In genomic region chr1:26853156-26853555, GRCh38 we compare ENCODE assay signal across 1 cellular context.
TF ChIP-seq lines count a peak whose summit lies in the region.

No MANE protein-coding gene starts in this region.

TF ChIP-seq in HEK293, 187 proteins besides CTCF, POLR2A, EP300 and RAD21 (continued from another document):
- TF ChIP-seq BCL6B (tag by site-specific recombination; IDR thresholded peaks at IDR 0.05) (no peak), KLF8 (tag by site-specific recombination; IDR thresholded peaks at IDR 0.05) (peak; percentile 48; the same call in 1 of the 2 replicates), ZFP3 (tag by site-specific recombination; IDR thresholded peaks at IDR 0.05; ENCODE audit: low read depth) (no peak), ZNF549 (tag by site-specific recombination; IDR thresholded peaks at IDR 0.05) (no peak), ZNF560 (tag by site-specific recombination; IDR thresholded peaks at IDR 0.05; ENCODE audit: borderline replicate concordance) (no peak), ZNF776 (tag by site-specific recombination; IDR thresholded peaks at IDR 0.05; ENCODE audit: borderline replicate concordance) (no peak), ZFP37 (tag by site-specific recombination; IDR thresholded peaks at IDR 0.05) (no peak), ZEB2 (tag by site-specific recombination; IDR thresholded peaks at IDR 0.05) (no peak), HOXD13 (CRISPR knock-in tag; IDR thresholded peaks at IDR 0.05; ENCODE audit: borderline replicate concordance) (no peak), ZNF302 (tag by site-specific recombination; IDR thresholded peaks at IDR 0.05; ENCODE audit: low read depth) (no peak), ZNF530 (tag by site-specific recombination; IDR thresholded peaks at IDR 0.05; ENCODE audit: low read depth) (no peak), KLF10 (tag by site-specific recombination; IDR thresholded peaks at IDR 0.05) (no peak), ZNF394 (tag by site-specific recombination; IDR thresholded peaks at IDR 0.05; ENCODE audit: borderline replicate concordance) (no peak), ZNF146 (tag by site-specific recombination; IDR thresholded peaks at IDR 0.05) (no peak), ZNF23 (tag by site-specific recombination; IDR thresholded peaks at IDR 0.05; ENCODE audit: borderline replicate concordance) (no peak), ZIC2 (tag by site-specific recombination; IDR thresholded peaks at IDR 0.05) (peak; percentile 54), ZFP41 (tag by site-specific recombination; IDR thresholded peaks at IDR 0.05; ENCODE audit: borderline replicate concordance) (no peak), ZNF704 (tag by site-specific recombination; IDR thresholded peaks at IDR 0.05) (no peak), ZBTB20 (tag by site-specific recombination; IDR thresholded peaks at IDR 0.05) (no peak), ZBTB17 (tag by site-specific recombination; IDR thresholded peaks at IDR 0.05) (no peak), PRDM1 (tag by site-specific recombination; IDR thresholded peaks at IDR 0.05) (no peak), ZNF155 (tag by site-specific recombination; IDR thresholded peaks at IDR 0.05) (no peak), ZNF623 (tag by site-specific recombination; IDR thresholded peaks at IDR 0.05) (no peak), ZBTB11 (tag by site-specific recombination; conservative IDR thresholded peaks at IDR 0.05; ENCODE audit: low read depth) (no peak), ZNF366 (tag by site-specific recombination; conservative IDR thresholded peaks at IDR 0.05) (no peak), ZNF664 (tag by site-specific recombination; IDR thresholded peaks at IDR 0.05) (no peak), ZNF280C (tag by site-specific recombination; IDR thresholded peaks at IDR 0.05) (no peak), OVOL3 (tag by site-specific recombination; IDR thresholded peaks at IDR 0.05) (no peak), ZNF777 (tag by site-specific recombination; IDR thresholded peaks at IDR 0.05; ENCODE audit: borderline replicate concordance) (no peak), ZNF791 (tag by site-specific recombination; IDR thresholded peaks at IDR 0.05) (no peak), EGR2 (tag by site-specific recombination; IDR thresholded peaks at IDR 0.05; ENCODE audit: low read depth) (0 out of 2 replicates have a peak, but pooled peaks have one; percentile 11), ZFHX2 (tag by site-specific recombination; conservative IDR thresholded peaks at IDR 0.05) (no peak), ZNF266 (tag by site-specific recombination; IDR thresholded peaks at IDR 0.05; ENCODE audit: low read depth) (no peak), ZNF654 (tag by site-specific recombination; IDR thresholded peaks at IDR 0.05; ENCODE audit: low read depth) (peak; percentile 66), GLIS1 (tag by site-specific recombination; IDR thresholded peaks at IDR 0.05) (0 out of 2 replicates have a peak, but pooled peaks have one; percentile 23), SP3 (tag by site-specific recombination; IDR thresholded peaks at IDR 0.05) (no peak), IKZF3 (tag by site-specific recombination; IDR thresholded peaks at IDR 0.05) (peak; percentile 30; the same call in 1 of the 2 replicates), ZNF701 (tag by site-specific recombination; IDR thresholded peaks at IDR 0.05) (no peak), ZNF175 (tag by site-specific recombination; IDR thresholded peaks at IDR 0.05) (no peak), ZNF600 (tag by site-specific recombination; IDR thresholded peaks at IDR 0.05) (peak; percentile 80), ZNF157 (tag by site-specific recombination; IDR thresholded peaks at IDR 0.05) (no peak), SCRT2 (tag by site-specific recombination; IDR thresholded peaks at IDR 0.05) (no peak)
- TF ChIP-seq, protein P1, sequence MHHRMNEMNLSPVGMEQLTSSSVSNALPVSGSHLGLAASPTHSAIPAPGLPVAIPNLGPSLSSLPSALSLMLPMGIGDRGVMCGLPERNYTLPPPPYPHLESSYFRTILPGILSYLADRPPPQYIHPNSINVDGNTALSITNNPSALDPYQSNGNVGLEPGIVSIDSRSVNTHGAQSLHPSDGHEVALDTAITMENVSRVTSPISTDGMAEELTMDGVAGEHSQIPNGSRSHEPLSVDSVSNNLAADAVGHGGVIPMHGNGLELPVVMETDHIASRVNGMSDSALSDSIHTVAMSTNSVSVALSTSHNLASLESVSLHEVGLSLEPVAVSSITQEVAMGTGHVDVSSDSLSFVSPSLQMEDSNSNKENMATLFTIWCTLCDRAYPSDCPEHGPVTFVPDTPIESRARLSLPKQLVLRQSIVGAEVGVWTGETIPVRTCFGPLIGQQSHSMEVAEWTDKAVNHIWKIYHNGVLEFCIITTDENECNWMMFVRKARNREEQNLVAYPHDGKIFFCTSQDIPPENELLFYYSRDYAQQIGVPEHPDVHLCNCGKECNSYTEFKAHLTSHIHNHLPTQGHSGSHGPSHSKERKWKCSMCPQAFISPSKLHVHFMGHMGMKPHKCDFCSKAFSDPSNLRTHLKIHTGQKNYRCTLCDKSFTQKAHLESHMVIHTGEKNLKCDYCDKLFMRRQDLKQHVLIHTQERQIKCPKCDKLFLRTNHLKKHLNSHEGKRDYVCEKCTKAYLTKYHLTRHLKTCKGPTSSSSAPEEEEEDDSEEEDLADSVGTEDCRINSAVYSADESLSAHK (tag by site-specific recombination; IDR thresholded peaks at IDR 0.05), result no peak
- TF ChIP-seq, protein P2, sequence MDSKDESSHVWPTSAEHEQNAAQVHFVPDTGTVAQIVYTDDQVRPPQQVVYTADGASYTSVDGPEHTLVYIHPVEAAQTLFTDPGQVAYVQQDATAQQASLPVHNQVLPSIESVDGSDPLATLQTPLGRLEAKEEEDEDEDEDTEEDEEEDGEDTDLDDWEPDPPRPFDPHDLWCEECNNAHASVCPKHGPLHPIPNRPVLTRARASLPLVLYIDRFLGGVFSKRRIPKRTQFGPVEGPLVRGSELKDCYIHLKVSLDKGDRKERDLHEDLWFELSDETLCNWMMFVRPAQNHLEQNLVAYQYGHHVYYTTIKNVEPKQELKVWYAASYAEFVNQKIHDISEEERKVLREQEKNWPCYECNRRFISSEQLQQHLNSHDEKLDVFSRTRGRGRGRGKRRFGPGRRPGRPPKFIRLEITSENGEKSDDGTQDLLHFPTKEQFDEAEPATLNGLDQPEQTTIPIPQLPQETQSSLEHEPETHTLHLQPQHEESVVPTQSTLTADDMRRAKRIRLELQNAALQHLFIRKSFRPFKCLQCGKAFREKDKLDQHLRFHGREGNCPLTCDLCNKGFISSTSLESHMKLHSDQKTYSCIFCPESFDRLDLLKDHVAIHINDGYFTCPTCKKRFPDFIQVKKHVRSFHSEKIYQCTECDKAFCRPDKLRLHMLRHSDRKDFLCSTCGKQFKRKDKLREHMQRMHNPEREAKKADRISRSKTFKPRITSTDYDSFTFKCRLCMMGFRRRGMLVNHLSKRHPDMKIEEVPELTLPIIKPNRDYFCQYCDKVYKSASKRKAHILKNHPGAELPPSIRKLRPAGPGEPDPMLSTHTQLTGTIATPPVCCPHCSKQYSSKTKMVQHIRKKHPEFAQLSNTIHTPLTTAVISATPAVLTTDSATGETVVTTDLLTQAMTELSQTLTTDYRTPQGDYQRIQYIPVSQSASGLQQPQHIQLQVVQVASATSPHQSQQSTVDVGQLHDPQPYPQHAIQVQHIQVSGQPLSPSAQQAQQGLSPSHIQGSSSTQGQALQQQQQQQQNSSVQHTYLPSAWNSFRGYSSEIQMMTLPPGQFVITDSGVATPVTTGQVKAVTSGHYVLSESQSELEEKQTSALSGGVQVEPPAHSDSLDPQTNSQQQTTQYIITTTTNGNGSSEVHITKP (tag by site-specific recombination; IDR thresholded peaks at IDR 0.05), result no peak
